1 cellular context compared by ENCODE assay signal in genomic region chr20:36754656-36755222, GRCh38.
TF ChIP-seq lines count a peak whose summit lies in the region.

No MANE protein-coding gene starts in this region.

TF ChIP-seq in HepG2, 621 proteins besides CTCF, POLR2A, EP300 and RAD21 (continued from another document and continues in another):
- TF ChIP-seq HMGXB3 (CRISPR knock-in tag; IDR thresholded peaks at IDR 0.05; ENCODE audit: borderline replicate concordance) (peak; percentile 81), ZZZ3 (CRISPR knock-in tag; IDR thresholded peaks at IDR 0.05; ENCODE audit: borderline replicate concordance) (0 out of 2 replicates have a peak, but pooled peaks have one; percentile 54), SOX13 (IDR thresholded peaks at IDR 0.05) (no peak), SOX13 (CRISPR knock-in tag; conservative IDR thresholded peaks at IDR 0.05 in 1 of 2, IDR thresholded peaks at IDR 0.05 in 1 of 2) (peak in 1 of 2 experiments; percentile 14; a peak in 1 of 4 replicates), FOXK1 (CRISPR knock-in tag; IDR thresholded peaks at IDR 0.05; ENCODE audit: borderline replicate concordance, low read depth) (peak; percentile 29; the same call in 1 of the 2 replicates), ZNF207 (IDR thresholded peaks at IDR 0.05; ENCODE audit: borderline replicate concordance) (no peak), ZNF343 (CRISPR knock-in tag; IDR thresholded peaks at IDR 0.05) (0 out of 2 replicates have a peak, but pooled peaks have one; percentile 52), ZNF678 (CRISPR knock-in tag; IDR thresholded peaks at IDR 0.05) (0 out of 2 replicates have a peak, but pooled peaks have one; percentile 36), ZNF318 (CRISPR knock-in tag; IDR thresholded peaks at IDR 0.05) (0 out of 2 replicates have a peak, but pooled peaks have one; percentile 38), RFX3 (CRISPR knock-in tag; IDR thresholded peaks at IDR 0.05) (no peak), FLYWCH1 (CRISPR knock-in tag; IDR thresholded peaks at IDR 0.05) (no peak), DDIT3 (CRISPR knock-in tag; IDR thresholded peaks at IDR 0.05) (no peak), CCDC6 (CRISPR knock-in tag; IDR thresholded peaks at IDR 0.05) (no peak), MIER3 (CRISPR knock-in tag; IDR thresholded peaks at IDR 0.05; ENCODE audit: borderline replicate concordance) (no peak; the same call in 1 of the 2 replicates), RBAK (CRISPR knock-in tag; IDR thresholded peaks at IDR 0.05) (no peak), MEIS1 (CRISPR knock-in tag; IDR thresholded peaks at IDR 0.05; ENCODE audit: borderline replicate concordance) (peak; percentile 74), MXI1 (IDR thresholded peaks at IDR 0.05; ENCODE audit: borderline replicate concordance, low read depth, low read length) (0 out of 3 replicates have a peak, but pooled peaks have one; percentile 27), ZC3H13 (CRISPR knock-in tag; IDR thresholded peaks at IDR 0.05) (no peak), PAX8 (CRISPR knock-in tag; IDR thresholded peaks at IDR 0.05; ENCODE audit: borderline replicate concordance) (0 out of 2 replicates have a peak, but pooled peaks have one; percentile 60), YEATS2 (CRISPR knock-in tag; IDR thresholded peaks at IDR 0.05; ENCODE audit: borderline replicate concordance) (peak; percentile 43; the same call in 1 of the 2 replicates), ZBTB4 (CRISPR knock-in tag; IDR thresholded peaks at IDR 0.05; ENCODE audit: borderline replicate concordance) (no peak), GTF3A (CRISPR knock-in tag; conservative IDR thresholded peaks at IDR 0.05) (peak; percentile 94; the same call in 1 of the 2 replicates), ZNF446 (CRISPR knock-in tag; IDR thresholded peaks at IDR 0.05) (no peak), PITX1 (CRISPR knock-in tag; IDR thresholded peaks at IDR 0.05) (peak; percentile 51; the same call in 1 of the 2 replicates), IKZF5 (CRISPR knock-in tag; IDR thresholded peaks at IDR 0.05) (peak; percentile 46; the same call in 1 of the 2 replicates), MEIS2 (CRISPR knock-in tag; IDR thresholded peaks at IDR 0.05) (no peak), HNF4G (IDR thresholded peaks at IDR 0.05; ENCODE audit: borderline replicate concordance, low read depth, low read length) (peak; percentile 49; the same call in 1 of the 2 replicates), HNF4G (CRISPR knock-in tag; IDR thresholded peaks at IDR 0.05; ENCODE audit: borderline replicate concordance, low read depth) (no peak), ZNF30 (CRISPR knock-in tag; IDR thresholded peaks at IDR 0.05) (0 out of 2 replicates have a peak, but pooled peaks have one; percentile 43), CHD2 (IDR thresholded peaks at IDR 0.05; ENCODE audit: low read depth, low read length) (no peak), TEAD3 (CRISPR knock-in tag; optimal IDR thresholded peaks at IDR 0.05; ENCODE audit: borderline replicate concordance) (peak; percentile 65), ZBTB20 (CRISPR knock-in tag; IDR thresholded peaks at IDR 0.05; ENCODE audit: borderline replicate concordance, low read depth) (no peak), ZNF615 (CRISPR knock-in tag; IDR thresholded peaks at IDR 0.05; ENCODE audit: borderline replicate concordance) (no peak), ZNF333 (CRISPR knock-in tag; IDR thresholded peaks at IDR 0.05; ENCODE audit: borderline replicate concordance) (no peak), ZNF230 (CRISPR knock-in tag; IDR thresholded peaks at IDR 0.05) (peak; percentile 84; the same call in 1 of the 2 replicates), TFE3 (CRISPR knock-in tag; IDR thresholded peaks at IDR 0.05) (peak; percentile 31; the same call in 1 of the 2 replicates), ZNF136 (CRISPR knock-in tag; IDR thresholded peaks at IDR 0.05; ENCODE audit: low read depth) (0 out of 2 replicates have a peak, but pooled peaks have one; percentile 27), ZNF362 (CRISPR knock-in tag; IDR thresholded peaks at IDR 0.05; ENCODE audit: borderline replicate concordance) (peak; percentile 54; the same call in 1 of the 2 replicates), EED (CRISPR knock-in tag; IDR thresholded peaks at IDR 0.05) (no peak), ZNF510 (CRISPR knock-in tag; IDR thresholded peaks at IDR 0.05; ENCODE audit: low read depth) (0 out of 2 replicates have a peak, but pooled peaks have one; percentile 76), RARA (CRISPR knock-in tag; IDR thresholded peaks at IDR 0.05) (0 out of 2 replicates have a peak, but pooled peaks have one; percentile 36)
